ENCODE assay signal across 8 cellular contexts in the genomic region with DNA sequence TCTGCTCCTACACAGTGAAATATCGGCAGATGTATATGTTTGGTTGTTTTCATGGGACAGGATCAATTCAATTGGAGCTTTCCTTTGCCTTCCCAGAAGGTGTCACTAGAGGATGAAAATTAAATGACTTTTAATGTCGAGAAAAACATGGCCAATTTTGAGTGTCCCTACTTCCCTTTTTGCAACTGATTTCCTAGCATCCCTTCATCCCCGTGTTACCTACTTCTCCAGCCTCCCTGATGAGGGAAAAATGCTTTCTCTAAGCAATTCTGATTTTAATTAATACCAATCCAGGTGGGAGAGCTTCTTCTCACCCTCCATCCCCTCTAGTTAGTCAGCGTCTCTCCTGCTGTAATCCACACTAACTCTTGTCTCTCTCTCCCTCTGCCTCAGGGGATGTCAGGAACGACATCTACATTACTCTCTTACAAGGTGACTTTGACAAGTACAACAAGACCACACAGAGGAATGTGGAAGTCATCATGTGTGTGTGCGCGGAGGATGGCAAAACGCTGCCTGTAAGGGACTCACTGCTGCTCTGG.
DNase-seq lines count a peak whose midpoint lies in the region; ATAC-seq and TF ChIP-seq lines count a peak whose summit lies in the region.

No MANE protein-coding gene starts in this region.

- H3K79me2 ChIP-seq in GM23338 (replicated peaks; ENCODE audit: insufficient read depth), result no peaks in the 10 kb centered on the region

- no peaks in the 10 kb centered on the region for H3K4me1 ChIP-seq in GM23338 (ENCODE audit: insufficient read depth)

- H4K20me1 ChIP-seq in GM23338 (replicated peaks; ENCODE audit: insufficient read depth), result no peaks in the 10 kb centered on the region

- H3K27me3 ChIP-seq in GM23338 (ENCODE audit: insufficient read depth), result no peaks in the 10 kb centered on the region

- ATAC-seq in GM23338, result peak; percentile 49
- no peak for ATAC-seq in GM18511 (IDR thresholded peaks at IDR 0.05; ENCODE audit: unreplicated experiment)

- no peaks in the 10 kb centered on the region for H3K36me3 Mint-ChIP-seq in GM23338 (ENCODE audit: low read depth)

- no peak overlapping the region for H3K27ac Mint-ChIP-seq in GM23338

- H3F3A ChIP-seq in GM23338 (replicated peaks; ENCODE audit: low read depth), result no peaks in the 10 kb centered on the region

- peak; percentile 42 for DNase-seq in AG08396 (ENCODE audit: low spot score)
- DNase-seq in GM23338 (ENCODE audit: low spot score), result peak; percentile 52
- peak; percentile 77 for DNase-seq in inferior parietal cortex (ENCODE audit: extremely low spot score)
- no peak for DNase-seq in effector CD8-positive, alpha-beta T cell (lab: John Stamatoyannopoulos, UW)
- DNase-seq in activated gamma-delta T cell treated with Interleukin-2 at 50 U/mL for 16 hours, result no peak
- DNase-seq in NCI-H2029 (lab: John Stamatoyannopoulos, UW), result no peak

- H3K27ac ChIP-seq in GM23338 (ENCODE audit: low read depth) (no peak overlapping the region), VCaP (no peak overlapping the region)

- H3K36me3 ChIP-seq in GM23338 (ENCODE audit: insufficient read depth), result no peaks in the 10 kb centered on the region

- H3K4me1 Mint-ChIP-seq in GM23338, result peaks cover 6% of the 10 kb centered on the region

- no peak overlapping the region for H3K4me3 ChIP-seq in GM23338

- no peak overlapping the region for H3K4me3 Mint-ChIP-seq in GM23338

- no peak overlapping the region for H3K4me2 ChIP-seq in GM23338

- no peaks in the 10 kb centered on the region for H3K9me3 Mint-ChIP-seq in GM23338

- H3K27me3 Mint-ChIP-seq in GM23338 (ENCODE audit: insufficient read depth, low read depth, poor library complexity), result no peaks in the 10 kb centered on the region

- TF ChIP-seq CTCF in GM23338 (conservative IDR thresholded peaks at IDR 0.05; ENCODE audit: low read depth in 2 of 2) (peak; percentile 56 to 63), VCaP (conservative IDR thresholded peaks at IDR 0.05) (peak; percentile 66)

- H2AFZ ChIP-seq in GM23338, result no peak overlapping the region

- H3K9me2 ChIP-seq in GM23338 (ENCODE audit: insufficient read depth), result no peaks in the 10 kb centered on the region

TF ChIP-seq in GM23338, 12 proteins besides CTCF, POLR2A, EP300 and RAD21:
- TF ChIP-seq, protein P1, sequence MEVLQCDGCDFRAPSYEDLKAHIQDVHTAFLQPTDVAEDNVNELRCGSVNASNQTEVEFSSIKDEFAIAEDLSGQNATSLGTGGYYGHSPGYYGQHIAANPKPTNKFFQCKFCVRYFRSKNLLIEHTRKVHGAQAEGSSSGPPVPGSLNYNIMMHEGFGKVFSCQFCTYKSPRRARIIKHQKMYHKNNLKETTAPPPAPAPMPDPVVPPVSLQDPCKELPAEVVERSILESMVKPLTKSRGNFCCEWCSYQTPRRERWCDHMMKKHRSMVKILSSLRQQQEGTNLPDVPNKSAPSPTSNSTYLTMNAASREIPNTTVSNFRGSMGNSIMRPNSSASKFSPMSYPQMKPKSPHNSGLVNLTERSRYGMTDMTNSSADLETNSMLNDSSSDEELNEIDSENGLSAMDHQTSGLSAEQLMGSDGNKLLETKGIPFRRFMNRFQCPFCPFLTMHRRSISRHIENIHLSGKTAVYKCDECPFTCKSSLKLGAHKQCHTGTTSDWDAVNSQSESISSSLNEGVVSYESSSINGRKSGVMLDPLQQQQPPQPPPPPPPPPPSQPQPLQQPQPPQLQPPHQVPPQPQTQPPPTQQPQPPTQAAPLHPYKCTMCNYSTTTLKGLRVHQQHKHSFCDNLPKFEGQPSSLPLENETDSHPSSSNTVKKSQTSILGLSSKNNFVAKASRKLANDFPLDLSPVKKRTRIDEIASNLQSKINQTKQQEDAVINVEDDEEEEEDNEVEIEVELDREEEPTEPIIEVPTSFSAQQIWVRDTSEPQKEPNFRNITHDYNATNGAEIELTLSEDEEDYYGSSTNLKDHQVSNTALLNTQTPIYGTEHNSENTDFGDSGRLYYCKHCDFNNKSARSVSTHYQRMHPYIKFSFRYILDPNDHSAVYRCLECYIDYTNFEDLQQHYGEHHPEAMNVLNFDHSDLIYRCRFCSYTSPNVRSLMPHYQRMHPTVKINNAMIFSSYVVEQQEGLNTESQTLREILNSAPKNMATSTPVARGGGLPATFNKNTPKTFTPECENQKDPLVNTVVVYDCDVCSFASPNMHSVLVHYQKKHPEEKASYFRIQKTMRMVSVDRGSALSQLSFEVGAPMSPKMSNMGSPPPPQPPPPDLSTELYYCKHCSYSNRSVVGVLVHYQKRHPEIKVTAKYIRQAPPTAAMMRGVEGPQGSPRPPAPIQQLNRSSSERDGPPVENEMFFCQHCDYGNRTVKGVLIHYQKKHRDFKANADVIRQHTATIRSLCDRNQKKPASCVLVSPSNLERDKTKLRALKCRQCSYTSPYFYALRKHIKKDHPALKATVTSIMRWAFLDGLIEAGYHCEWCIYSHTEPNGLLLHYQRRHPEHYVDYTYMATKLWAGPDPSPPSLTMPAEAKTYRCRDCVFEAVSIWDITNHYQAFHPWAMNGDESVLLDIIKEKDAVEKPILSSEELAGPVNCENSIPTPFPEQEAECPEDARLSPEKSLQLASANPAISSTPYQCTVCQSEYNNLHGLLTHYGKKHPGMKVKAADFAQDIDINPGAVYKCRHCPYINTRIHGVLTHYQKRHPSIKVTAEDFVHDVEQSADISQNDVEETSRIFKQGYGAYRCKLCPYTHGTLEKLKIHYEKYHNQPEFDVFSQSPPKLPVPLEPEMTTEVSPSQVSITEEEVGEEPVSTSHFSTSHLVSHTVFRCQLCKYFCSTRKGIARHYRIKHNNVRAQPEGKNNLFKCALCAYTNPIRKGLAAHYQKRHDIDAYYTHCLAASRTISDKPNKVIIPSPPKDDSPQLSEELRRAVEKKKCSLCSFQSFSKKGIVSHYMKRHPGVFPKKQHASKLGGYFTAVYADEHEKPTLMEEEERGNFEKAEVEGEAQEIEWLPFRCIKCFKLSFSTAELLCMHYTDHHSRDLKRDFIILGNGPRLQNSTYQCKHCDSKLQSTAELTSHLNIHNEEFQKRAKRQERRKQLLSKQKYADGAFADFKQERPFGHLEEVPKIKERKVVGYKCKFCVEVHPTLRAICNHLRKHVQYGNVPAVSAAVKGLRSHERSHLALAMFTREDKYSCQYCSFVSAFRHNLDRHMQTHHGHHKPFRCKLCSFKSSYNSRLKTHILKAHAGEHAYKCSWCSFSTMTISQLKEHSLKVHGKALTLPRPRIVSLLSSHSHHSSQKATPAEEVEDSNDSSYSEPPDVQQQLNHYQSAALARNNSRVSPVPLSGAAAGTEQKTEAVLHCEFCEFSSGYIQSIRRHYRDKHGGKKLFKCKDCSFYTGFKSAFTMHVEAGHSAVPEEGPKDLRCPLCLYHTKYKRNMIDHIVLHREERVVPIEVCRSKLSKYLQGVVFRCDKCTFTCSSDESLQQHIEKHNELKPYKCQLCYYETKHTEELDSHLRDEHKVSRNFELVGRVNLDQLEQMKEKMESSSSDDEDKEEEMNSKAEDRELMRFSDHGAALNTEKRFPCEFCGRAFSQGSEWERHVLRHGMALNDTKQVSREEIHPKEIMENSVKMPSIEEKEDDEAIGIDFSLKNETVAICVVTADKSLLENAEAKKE (CRISPR knock-in tag; IDR thresholded peaks at IDR 0.05), result no peak
- TF ChIP-seq STAT1 (IDR thresholded peaks at IDR 0.05; ENCODE audit: unreplicated experiment) (no peak), EZH2phosphoT487 (IDR thresholded peaks at IDR 0.05; ENCODE audit: unreplicated experiment) (no peak), ZNF331 (CRISPR knock-in tag; IDR thresholded peaks at IDR 0.05; ENCODE audit: low read depth) (no peak), NANOG (IDR thresholded peaks at IDR 0.05; ENCODE audit: borderline replicate concordance) (no peak), ZNF114 (CRISPR knock-in tag; IDR thresholded peaks at IDR 0.05) (no peak), POLR2AphosphoS5 (IDR thresholded peaks at IDR 0.05; ENCODE audit: low read depth) (no peak), JUNB (IDR thresholded peaks at IDR 0.05; ENCODE audit: unreplicated experiment) (no peak), EZH2 (IDR thresholded peaks at IDR 0.05; ENCODE audit: low read depth, unreplicated experiment) (no peak), CREB1 (CRISPR knock-in tag; IDR thresholded peaks at IDR 0.05; ENCODE audit: low read depth) (no peak)
- TF ChIP-seq, protein P2, sequence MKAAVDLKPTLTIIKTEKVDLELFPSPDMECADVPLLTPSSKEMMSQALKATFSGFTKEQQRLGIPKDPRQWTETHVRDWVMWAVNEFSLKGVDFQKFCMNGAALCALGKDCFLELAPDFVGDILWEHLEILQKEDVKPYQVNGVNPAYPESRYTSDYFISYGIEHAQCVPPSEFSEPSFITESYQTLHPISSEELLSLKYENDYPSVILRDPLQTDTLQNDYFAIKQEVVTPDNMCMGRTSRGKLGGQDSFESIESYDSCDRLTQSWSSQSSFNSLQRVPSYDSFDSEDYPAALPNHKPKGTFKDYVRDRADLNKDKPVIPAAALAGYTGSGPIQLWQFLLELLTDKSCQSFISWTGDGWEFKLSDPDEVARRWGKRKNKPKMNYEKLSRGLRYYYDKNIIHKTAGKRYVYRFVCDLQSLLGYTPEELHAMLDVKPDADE (IDR thresholded peaks at IDR 0.05), result no peak
- TF ChIP-seq, protein P3, sequence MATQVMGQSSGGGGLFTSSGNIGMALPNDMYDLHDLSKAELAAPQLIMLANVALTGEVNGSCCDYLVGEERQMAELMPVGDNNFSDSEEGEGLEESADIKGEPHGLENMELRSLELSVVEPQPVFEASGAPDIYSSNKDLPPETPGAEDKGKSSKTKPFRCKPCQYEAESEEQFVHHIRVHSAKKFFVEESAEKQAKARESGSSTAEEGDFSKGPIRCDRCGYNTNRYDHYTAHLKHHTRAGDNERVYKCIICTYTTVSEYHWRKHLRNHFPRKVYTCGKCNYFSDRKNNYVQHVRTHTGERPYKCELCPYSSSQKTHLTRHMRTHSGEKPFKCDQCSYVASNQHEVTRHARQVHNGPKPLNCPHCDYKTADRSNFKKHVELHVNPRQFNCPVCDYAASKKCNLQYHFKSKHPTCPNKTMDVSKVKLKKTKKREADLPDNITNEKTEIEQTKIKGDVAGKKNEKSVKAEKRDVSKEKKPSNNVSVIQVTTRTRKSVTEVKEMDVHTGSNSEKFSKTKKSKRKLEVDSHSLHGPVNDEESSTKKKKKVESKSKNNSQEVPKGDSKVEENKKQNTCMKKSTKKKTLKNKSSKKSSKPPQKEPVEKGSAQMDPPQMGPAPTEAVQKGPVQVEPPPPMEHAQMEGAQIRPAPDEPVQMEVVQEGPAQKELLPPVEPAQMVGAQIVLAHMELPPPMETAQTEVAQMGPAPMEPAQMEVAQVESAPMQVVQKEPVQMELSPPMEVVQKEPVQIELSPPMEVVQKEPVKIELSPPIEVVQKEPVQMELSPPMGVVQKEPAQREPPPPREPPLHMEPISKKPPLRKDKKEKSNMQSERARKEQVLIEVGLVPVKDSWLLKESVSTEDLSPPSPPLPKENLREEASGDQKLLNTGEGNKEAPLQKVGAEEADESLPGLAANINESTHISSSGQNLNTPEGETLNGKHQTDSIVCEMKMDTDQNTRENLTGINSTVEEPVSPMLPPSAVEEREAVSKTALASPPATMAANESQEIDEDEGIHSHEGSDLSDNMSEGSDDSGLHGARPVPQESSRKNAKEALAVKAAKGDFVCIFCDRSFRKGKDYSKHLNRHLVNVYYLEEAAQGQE (IDR thresholded peaks at IDR 0.05; ENCODE audit: unreplicated experiment), result no peak
TF ChIP-seq in GM23338: peak in this region for 0.

Comparison
In these comparisons a context has a peak if more than half of its experiments do, and no peak if none do; other contexts are left out.
1. DNase-seq: peak in AG08396 (single experiment), GM23338 (single experiment) and inferior parietal cortex (single experiment); none in effector CD8-positive, alpha-beta T cell (single experiment), activated gamma-delta T cell treated with Interleukin-2 at 50 U/mL for 16 hours (single experiment) and NCI-H2029 (single experiment).